ENCODE assay signal across 21 cellular contexts in the genomic region with DNA sequence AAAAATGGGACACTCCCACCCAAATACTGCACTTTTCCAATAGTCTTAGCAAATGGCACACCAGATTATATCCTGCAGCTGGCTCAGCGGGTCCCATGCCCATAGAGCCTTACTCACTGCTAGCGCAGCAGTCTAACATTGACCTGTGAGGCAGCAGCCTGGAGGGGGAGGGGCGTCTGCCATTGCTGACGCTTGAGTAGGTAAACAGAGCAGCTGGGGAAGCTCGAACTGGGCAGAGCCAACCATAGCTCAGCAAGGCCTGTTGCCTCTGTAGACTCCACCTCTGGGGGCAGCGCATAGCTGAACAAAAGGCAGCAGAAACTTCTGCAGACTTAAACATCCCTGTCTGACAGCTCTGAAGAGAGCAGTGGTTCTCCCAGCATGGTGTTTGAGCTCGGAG.
DNase-seq lines count a peak whose midpoint lies in the region; ATAC-seq and TF ChIP-seq lines count a peak whose summit lies in the region.
"Had no signal": no experiment of that assay in that cellular context is flagged by ENCODE, and none has a peak within 500 bp of the region (broad histone marks: within the 10 kb centered on the region; RNA-seq: fewer than 3 reads in every experiment).

No MANE protein-coding gene starts in this region.

- ATAC-seq in left lobe of liver = peak; percentile 43
- no peak for ATAC-seq in HG02885 (IDR thresholded peaks at IDR 0.05; ENCODE audit: poor library complexity, unreplicated experiment)
- ATAC-seq in GM21423 (IDR thresholded peaks at IDR 0.05; ENCODE audit: unreplicated experiment) = no peak
- ATAC-seq: activated CD8-positive, alpha-beta T cell treated with anti-CD3 and anti-CD28 coated beads for 36 hours; heart left ventricle; lower lobe of right lung; Panc1; stimulated activated naive CD8-positive, alpha-beta T cell treated with anti-CD3 and anti-CD28 coated beads, Interleukin-15, Interleukin-2, amounts not matched to agents 100 U/mL and 50 U/mL, for 24 hours had no signal

- H3K4me2 ChIP-seq in DOHH2 (ENCODE audit: low read length) = no peak overlapping the region

- TF ChIP-seq CTCF in DOHH2 (IDR thresholded peaks at IDR 0.05; ENCODE audit: low read depth, low read length, poor library complexity, severe bottlenecking) = peak; percentile 23

- no peak overlapping the region for H3K4me3 ChIP-seq in DOHH2 (ENCODE audit: low read length)
- H3K4me3 ChIP-seq: heart left ventricle, lower lobe of right lung, tibial artery had no signal

- H4K20me1 ChIP-seq in DOHH2 (ENCODE audit: control insufficient read depth, insufficient read depth, low read depth, low read length) = no peaks in the 10 kb centered on the region

- H3K4me1 ChIP-seq in DOHH2 (ENCODE audit: control insufficient read depth, low read length) = no peaks in the 10 kb centered on the region
- H3K4me1 ChIP-seq: heart left ventricle, lower lobe of right lung, tibial artery had no signal

- peak; percentile 31 for DNase-seq in HT-29 (ENCODE audit: low spot score)
- DNase-seq in NCI-H774 (lab: John Stamatoyannopoulos, UW) = peak; percentile 61
- DNase-seq in left lobe of liver (ENCODE audit: low spot score) = peak; percentile 44
- DNase-seq in activated effector memory CD4-positive, alpha-beta T cell treated with anti-CD3 and anti-CD28 coated beads, Interleukin-2, amount 50 U/mL, for 16 hours = no peak
- DNase-seq in stimulated activated CD4-positive, alpha-beta T cell treated with anti-CD3 and anti-CD28 coated beads, Interleukin-12 subunit alpha, Interleukin-12 subunit beta, amount 100 ng/mL, for 4 hours = no peak
- DNase-seq: activated CD8-positive, alpha-beta T cell treated with anti-CD3 and anti-CD28 coated beads for 36 hours; activated naive CD4-positive, alpha-beta T cell treated with anti-CD3 and anti-CD28 coated beads, Interleukin-2, amount 10 ng/mL, durations not matched to agents 7 days and 5 days; activated T-cell treated with anti-CD3 and anti-CD28 coated beads, Interleukin-2, amount 50 U/mL, for 24 hours; CD4-positive, alpha-beta T cell; heart left ventricle; lower lobe of right lung; NCI-H187; NCI-H526 treated with DMSO at 0.1 percent for 48 hours; stimulated activated CD4-positive, alpha-beta T cell treated with anti-CD3 and anti-CD28 coated beads, Interleukin-1b, Interleukin-23, amount 100 ng/mL, for 48 hours; stimulated activated naive CD8-positive, alpha-beta T cell treated with anti-CD3 and anti-CD28 coated beads, Interleukin-15, Interleukin-2, amounts not matched to agents 100 U/mL and 50 U/mL, for 24 hours; T-helper 2 cell; tibial artery had no signal

- no peaks in the 10 kb centered on the region for H3K9me3 ChIP-seq in DOHH2 (ENCODE audit: control insufficient read depth, insufficient read depth, low read length)
- H3K9me3 ChIP-seq: heart left ventricle, lower lobe of right lung, tibial artery had no signal

- H3K27me3 ChIP-seq in DOHH2 (ENCODE audit: control insufficient read depth, low read length) = no peaks in the 10 kb centered on the region; the same call in 1 of the 2 replicates
- H3K27me3 ChIP-seq: heart left ventricle, tibial artery had no signal

- no peaks in the 10 kb centered on the region for H3F3A ChIP-seq in DOHH2 (ENCODE audit: control insufficient read depth, insufficient read depth)

- no peaks in the 10 kb centered on the region for H3K79me2 ChIP-seq in DOHH2 (ENCODE audit: control insufficient read depth, low read length)

- H3K36me3 ChIP-seq in DOHH2 (ENCODE audit: control insufficient read depth, low read length) = no peaks in the 10 kb centered on the region
- H3K36me3 ChIP-seq: heart left ventricle, lower lobe of right lung, tibial artery had no signal

- no peaks in the 10 kb centered on the region for H3K9me2 ChIP-seq in DOHH2 (replicated peaks; ENCODE audit: control insufficient read depth, low read length)

- no peak overlapping the region for H3K27ac ChIP-seq in DOHH2 (ENCODE audit: low read depth, low read length)
- H3K27ac ChIP-seq: heart left ventricle, lower lobe of right lung, tibial artery had no signal

Comparison
In these comparisons a context has a peak if more than half of its experiments do, and no peak if none do; other contexts are left out.
1. DNase-seq: peak in HT-29 (single experiment), NCI-H774 (single experiment) and left lobe of liver (single experiment); none in activated effector memory CD4-positive, alpha-beta T cell treated with anti-CD3 and anti-CD28 coated beads, Interleukin-2, amount 50 U/mL, for 16 hours (single experiment) and stimulated activated CD4-positive, alpha-beta T cell treated with anti-CD3 and anti-CD28 coated beads, Interleukin-12 subunit alpha, Interleukin-12 subunit beta, amount 100 ng/mL, for 4 hours (single experiment).